In the genomic region with DNA sequence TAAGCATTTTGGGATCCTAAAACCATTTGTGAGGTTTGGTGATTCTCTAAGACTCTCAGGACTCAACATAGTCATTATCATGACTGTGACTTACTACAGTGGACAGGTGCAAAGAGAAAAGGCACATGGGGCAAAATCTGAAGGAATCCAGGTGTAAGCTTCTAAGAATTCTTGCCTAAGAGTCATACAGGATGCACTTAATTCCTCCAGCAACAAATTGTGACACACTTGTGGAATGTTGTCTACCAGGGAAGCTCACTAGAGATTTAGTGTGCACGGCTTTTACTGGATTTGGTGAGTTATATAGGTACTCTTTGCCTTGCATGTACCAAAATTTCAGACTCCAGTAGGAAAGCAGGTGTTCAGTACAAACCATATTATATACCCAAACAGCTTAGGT, we compare ENCODE assay signal across 20 cellular contexts. TPM values are rescaled to one million over a fixed set of nuclear protein-coding genes. Genes with fewer than 3 reads are reported as not detected.
DNase-seq lines count a peak whose midpoint lies in the region; ATAC-seq and TF ChIP-seq lines count a peak whose summit lies in the region.
"Had no signal": no experiment of that assay in that cellular context is flagged by ENCODE, and none has a peak within 500 bp of the region (broad histone marks: within the 10 kb centered on the region; RNA-seq: fewer than 3 reads in every experiment).

No MANE protein-coding gene starts in this region.

- no peaks in the 10 kb centered on the region for H3K27me3 Mint-ChIP-seq in activated T-cell treated with anti-CD3 and anti-CD28 coated beads, Interleukin-2, amount 50 U/mL, for 24 hours
- H3K27me3 Mint-ChIP-seq in activated T-cell treated with anti-CD3 and anti-CD28 coated beads, Interleukin-2, amount 50 U/mL, for 4 hours (ENCODE audit: low read depth), result no peaks in the 10 kb centered on the region
- H3K27me3 Mint-ChIP-seq: activated CD8-positive, alpha-beta memory T cell treated with anti-CD3 and anti-CD28 coated beads, Interleukin-2, amount 10 ng/mL, durations not matched to agents 7 days and 5 days had no signal

- H3K4me1 Mint-ChIP-seq in activated T-cell treated with anti-CD3 and anti-CD28 coated beads, Interleukin-2, amount 50 U/mL, for 24 hours (ENCODE audit: low read depth), result peaks cover 76% of the 10 kb centered on the region
- H3K4me1 Mint-ChIP-seq in activated T-cell treated with anti-CD3 and anti-CD28 coated beads, Interleukin-2, amount 50 U/mL, for 4 hours (ENCODE audit: low read depth), result peaks cover 66% of the 10 kb centered on the region

- H3K27me3 ChIP-seq in RWPE2 (ENCODE audit: insufficient read depth, poor library complexity, severe bottlenecking) (no peaks in the 10 kb centered on the region), foreskin keratinocyte (no peaks in the 10 kb centered on the region)
- H3K27me3 ChIP-seq: adrenal gland, BE2C, gastroesophageal sphincter, right atrium auricular region, upper lobe of left lung had no signal

- TF ChIP-seq CTCF in RWPE2 (IDR thresholded peaks at IDR 0.05; ENCODE audit: poor library complexity, severe bottlenecking) (no peak), foreskin keratinocyte (conservative IDR thresholded peaks at IDR 0.05) (no peak), coronary artery (IDR thresholded peaks at IDR 0.05) (no peak)

- no peaks in the 10 kb centered on the region for H3K9me3 Mint-ChIP-seq in activated T-cell treated with anti-CD3 and anti-CD28 coated beads, Interleukin-2, amount 50 U/mL, for 24 hours
- no peaks in the 10 kb centered on the region for H3K9me3 Mint-ChIP-seq in activated T-cell treated with anti-CD3 and anti-CD28 coated beads, Interleukin-2, amount 50 U/mL, for 4 hours

- H3K36me3 Mint-ChIP-seq in activated T-cell treated with anti-CD3 and anti-CD28 coated beads, Interleukin-2, amount 50 U/mL, for 24 hours (ENCODE audit: low read depth), result peaks cover 92% of the 10 kb centered on the region
- H3K36me3 Mint-ChIP-seq in activated T-cell treated with anti-CD3 and anti-CD28 coated beads, Interleukin-2, amount 50 U/mL, for 4 hours (ENCODE audit: insufficient read depth), result peaks cover 33% of the 10 kb centered on the region

- DNase-seq in activated T-cell treated with anti-CD3 and anti-CD28 coated beads, Interleukin-2, amount 50 U/mL, for 24 hours, result no peak
- DNase-seq in activated T-cell treated with anti-CD3 and anti-CD28 coated beads, Interleukin-2, amount 50 U/mL, for 4 hours, result no peak
- DNase-seq in RWPE2 (ENCODE audit: low spot score), result no peak
- peak; percentile 37 to 76 for DNase-seq in foreskin keratinocyte
- peak; percentile 38 for DNase-seq in renal cortical epithelial cell (ENCODE audit: low read depth)
- no peak for DNase-seq in activated effector memory CD4-positive, alpha-beta T cell treated with Interleukin-2 at 50 U/mL for 16 hours
- DNase-seq in coronary artery (ENCODE audit: low spot score), result no peak
- DNase-seq in central memory CD4-positive, alpha-beta T cell, result no peak
- DNase-seq: activated CD4-positive, alpha-beta T cell treated with anti-CD3 and anti-CD28 coated beads for 1 hour; activated CD8-positive, alpha-beta memory T cell treated with anti-CD3 and anti-CD28 coated beads, Interleukin-2, amount 10 ng/mL, durations not matched to agents 7 days and 5 days; adrenal gland; BE2C; erythroblast; NCI-H1048; NCI-H2029 treated with DMSO at 0.1 percent for 48 hours; NCI-H226; NCI-H748 treated with DMSO at 0.1 percent for 48 hours; upper lobe of left lung had no signal

- peak overlapping the region; percentile 72 for H3K27ac Mint-ChIP-seq in activated T-cell treated with anti-CD3 and anti-CD28 coated beads, Interleukin-2, amount 50 U/mL, for 24 hours
- H3K27ac Mint-ChIP-seq: activated CD8-positive, alpha-beta memory T cell treated with anti-CD3 and anti-CD28 coated beads, Interleukin-2, amount 10 ng/mL, durations not matched to agents 7 days and 5 days had no signal

- H3K4me1 ChIP-seq in RWPE2 (ENCODE audit: insufficient read depth, poor library complexity, severe bottlenecking), result peaks cover 12% of the 10 kb centered on the region
- peaks cover 17% of the 10 kb centered on the region for H3K4me1 ChIP-seq in foreskin keratinocyte
- H3K4me1 ChIP-seq: BE2C had no signal

- H3K27ac ChIP-seq in RWPE2 (ENCODE audit: poor library complexity, severe bottlenecking) (no peak overlapping the region), foreskin keratinocyte (no peak overlapping the region), coronary artery (no peak overlapping the region)
- H3K27ac ChIP-seq: gastroesophageal sphincter, right atrium auricular region, upper lobe of left lung had no signal

- no peak overlapping the region for H3K4me3 Mint-ChIP-seq in activated T-cell treated with anti-CD3 and anti-CD28 coated beads, Interleukin-2, amount 50 U/mL, for 24 hours
- H3K4me3 Mint-ChIP-seq in activated T-cell treated with anti-CD3 and anti-CD28 coated beads, Interleukin-2, amount 50 U/mL, for 4 hours, result no peak overlapping the region
- H3K4me3 Mint-ChIP-seq: activated CD8-positive, alpha-beta memory T cell treated with anti-CD3 and anti-CD28 coated beads, Interleukin-2, amount 10 ng/mL, durations not matched to agents 7 days and 5 days had no signal

- H3K9me3 ChIP-seq in RWPE2 (ENCODE audit: severe bottlenecking), result no peaks in the 10 kb centered on the region
- H3K9me3 ChIP-seq: adrenal gland, BE2C, gastroesophageal sphincter, right atrium auricular region, upper lobe of left lung had no signal

- ATAC-seq in activated T-cell treated with anti-CD3 and anti-CD28 coated beads, Interleukin-2, amount 50 U/mL, for 4 hours, result no peak
- ATAC-seq in RWPE2 (ENCODE audit: low read depth) (peak; percentile 82), foreskin keratinocyte (peak; percentile 85)
- ATAC-seq: activated CD8-positive, alpha-beta memory T cell treated with anti-CD3 and anti-CD28 coated beads, Interleukin-2, amount 10 ng/mL, durations not matched to agents 7 days and 5 days; gastroesophageal sphincter had no signal

- H3K4me3 ChIP-seq in RWPE2 (ENCODE audit: severe bottlenecking) (no peak overlapping the region), coronary artery (no peak overlapping the region)
- H3K4me3 ChIP-seq: adrenal gland, gastroesophageal sphincter, right atrium auricular region, upper lobe of left lung had no signal

- H3K36me3 ChIP-seq in RWPE2 (ENCODE audit: low read depth), result peaks cover 64% of the 10 kb centered on the region

RNA-seq across cellular contexts. Expression of gene WAC, which starts 47.9 kb away (rescaled TPM):
- 100 to 1,000 TPM; 105 to 122 (median 116) TPM for total RNA-seq in activated T-cell treated with anti-CD3 and anti-CD28 coated beads, Interleukin-2, amount 50 U/mL, for 4 hours
- total RNA-seq in foreskin keratinocyte, result 72.8 and 73.4 TPM in 2 replicates
- polyA plus RNA-seq in foreskin keratinocyte, result 17.1 and 23.4 TPM in 2 replicates
- 46.5 and 92.2 TPM in 2 replicates for total RNA-seq in renal cortical epithelial cell

Comparison
In these comparisons a context has a peak if more than half of its experiments do, and no peak if none do; other contexts are left out.
1. DNase-seq: peak in foreskin keratinocyte (2 of 2) and renal cortical epithelial cell (single experiment); none in activated T-cell treated with anti-CD3 and anti-CD28 coated beads, Interleukin-2, amount 50 U/mL, for 24 hours (single experiment), activated T-cell treated with anti-CD3 and anti-CD28 coated beads, Interleukin-2, amount 50 U/mL, for 4 hours (single experiment), RWPE2 (single experiment), activated effector memory CD4-positive, alpha-beta T cell treated with Interleukin-2 at 50 U/mL for 16 hours (single experiment), coronary artery (single experiment) and central memory CD4-positive, alpha-beta T cell (single experiment).
2. ATAC-seq: peak in RWPE2 (single experiment) and foreskin keratinocyte (single experiment); none in activated T-cell treated with anti-CD3 and anti-CD28 coated beads, Interleukin-2, amount 50 U/mL, for 4 hours (0 of 2).